Comparison of ENCODE assay signal across 35 cellular contexts in genomic region chr12:15608406-15608805, GRCh38.
"Had no signal": no experiment of that assay in that cellular context is flagged by ENCODE, and none has a peak within 500 bp of the region (broad histone marks: within the 10 kb centered on the region; RNA-seq: fewer than 3 reads in every experiment).

No MANE protein-coding gene starts in this region.

- DNase-seq: Karpas-422, Kasumi-1, MG63, MM.1S, MV-4-11, NCI-H1048, NCI-H1092, NCI-H1092 treated with DMSO at 0.1 percent for 48 hours, NCI-H1105, NCI-H1105 treated with DMSO at 0.1 percent for 48 hours, NCI-H1417, NCI-H1417 treated with DMSO at 0.1 percent for 48 hours, NCI-H1436, NCI-H1436 treated with DMSO at 0.1 percent for 48 hours, NCI-H146, NCI-H1694, NCI-H1694 treated with DMSO at 0.1 percent for 48 hours, NCI-H187, NCI-H187 treated with DMSO at 0.1 percent for 48 hours, NCI-H1930, NCI-H2029, NCI-H2029 treated with DMSO at 0.1 percent for 48 hours, NCI-H2081, NCI-H2081 treated with DMSO at 0.1 percent for 48 hours, NCI-H2107, NCI-H2171, NCI-H2171 treated with DMSO at 0.1 percent for 48 hours, NCI-H2227 treated with DMSO at 0.1 percent for 48 hours, NCI-H226, NCI-H345, NCI-H446, NCI-H446 treated with DMSO at 0.1 percent for 48 hours, NCI-H510A, NCI-H510A treated with DMSO at 0.1 percent for 48 hours had no signal

- H3K27ac ChIP-seq: KMS-11 had no signal

- H3K27me3 ChIP-seq: MG63 had no signal

- H3K4me3 ChIP-seq: MG63 had no signal

- H3K9ac ChIP-seq: KMS-11 had no signal

- H3K4me2 ChIP-seq: KMS-11 had no signal
